ENCODE assay signal across 12 cellular contexts in the genomic region with DNA sequence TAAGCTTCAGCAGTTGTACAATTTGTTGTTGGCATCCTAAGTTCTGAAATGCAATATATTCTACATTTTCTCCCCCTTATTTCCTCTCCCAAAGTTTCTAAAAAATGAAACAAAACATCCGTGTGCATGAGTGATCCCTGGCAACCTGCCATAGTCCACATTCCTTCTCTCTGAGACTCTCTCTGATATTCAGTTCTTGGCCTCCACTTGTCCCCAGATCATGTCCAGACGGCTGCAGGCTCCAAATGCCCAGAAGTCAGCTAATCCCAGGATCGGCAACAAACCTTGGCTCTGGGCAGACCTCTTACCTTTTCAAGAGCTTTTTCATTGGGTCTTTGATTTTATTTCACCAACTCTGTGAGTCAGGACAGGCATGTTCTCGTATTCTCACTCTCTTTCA.
DNase-seq lines count a peak whose midpoint lies in the region; FAIRE-seq and TF ChIP-seq lines count a peak whose summit lies in the region.
"Had no signal": no experiment of that assay in that cellular context is flagged by ENCODE, and none has a peak within 500 bp of the region (broad histone marks: within the 10 kb centered on the region; RNA-seq: fewer than 3 reads in every experiment).

No MANE protein-coding gene starts in this region.

- no peaks in the 10 kb centered on the region for H3K27me3 Mint-ChIP-seq in mesothelial cell of epicardium (ENCODE audit: low read depth)

- peaks cover 58% of the 10 kb centered on the region for H3K4me1 ChIP-seq in vagina

- intact Hi-C loops in vagina (cut with DNase I) = no loop called here

- no peak overlapping the region for H3K4me3 Mint-ChIP-seq in mesothelial cell of epicardium
- H3K4me3 Mint-ChIP-seq: activated CD8-positive, alpha-beta memory T cell treated with anti-CD3 and anti-CD28 coated beads, Interleukin-2, amount 10 ng/mL, durations not matched to agents 7 days and 5 days; CD4-positive, CD25-positive, alpha-beta regulatory T cell had no signal

- peaks cover 4% of the 10 kb centered on the region for H3K9me3 Mint-ChIP-seq in mesothelial cell of epicardium
- H3K9me3 Mint-ChIP-seq: CD4-positive, CD25-positive, alpha-beta regulatory T cell had no signal

- no peak overlapping the region for H3K4me3 ChIP-seq in vagina

- peak; percentile 8 for DNase-seq in NCI-H2171 treated with DMSO at 0.1 percent for 48 hours (lab: John Stamatoyannopoulos, UW)
- DNase-seq in NCI-H2171 (lab: John Stamatoyannopoulos, UW) = no peak
- peak; percentile 56 to 72 for DNase-seq in mesothelial cell of epicardium (ENCODE audit: low spot score in 2 of 2, unreplicated experiment in 2 of 2)
- no peak for DNase-seq in vagina (ENCODE audit: extremely low spot score in 2 of 2)
- DNase-seq in KBM-7 = no peak
- DNase-seq in activated gamma-delta T cell treated with Interleukin-2 at 50 U/mL for 16 hours = no peak
- no peak for DNase-seq in NCI-H146 treated with DMSO at 0.1 percent for 48 hours (lab: John Stamatoyannopoulos, UW; ENCODE audit: unreplicated experiment)
- DNase-seq: activated CD8-positive, alpha-beta memory T cell treated with anti-CD3 and anti-CD28 coated beads, Interleukin-2, amount 10 ng/mL, durations not matched to agents 7 days and 5 days; CD4-positive, CD25-positive, alpha-beta regulatory T cell; NCI-H1694 treated with DMSO at 0.1 percent for 48 hours; stimulated activated naive CD8-positive, alpha-beta T cell treated with anti-CD3 and anti-CD28 coated beads, Interleukin-15, Interleukin-2, amounts not matched to agents 100 U/mL and 50 U/mL, for 24 hours had no signal

- H3K36me3 ChIP-seq in vagina = no peaks in the 10 kb centered on the region

- H3K27ac Mint-ChIP-seq in mesothelial cell of epicardium = peak overlapping the region; percentile 63
- H3K27ac Mint-ChIP-seq: activated CD8-positive, alpha-beta memory T cell treated with anti-CD3 and anti-CD28 coated beads, Interleukin-2, amount 10 ng/mL, durations not matched to agents 7 days and 5 days; CD4-positive, CD25-positive, alpha-beta regulatory T cell had no signal

- in situ Hi-C loops in KBM-7 (cut with MboI; ENCODE audit: low pct_unique_long_range_greater_than_20kb, low sequenced_read_pairs) = no loop called here

- FAIRE-seq in endometrium (lab: Jason Lieb, UNC) = peak; percentile 41

- no peaks in the 10 kb centered on the region for H3K27me3 ChIP-seq in vagina

- H3K36me3 Mint-ChIP-seq in mesothelial cell of epicardium = no peaks in the 10 kb centered on the region
- H3K36me3 Mint-ChIP-seq: CD4-positive, CD25-positive, alpha-beta regulatory T cell had no signal

- H3K4me1 Mint-ChIP-seq in mesothelial cell of epicardium = peaks cover 70% of the 10 kb centered on the region

- no peak for TF ChIP-seq POLR2A in vagina (IDR thresholded peaks at IDR 0.05)

- peak overlapping the region; percentile 17 for H3K27ac ChIP-seq in vagina

- H3K9me3 ChIP-seq in vagina = no peaks in the 10 kb centered on the region

- TF ChIP-seq CTCF in mesothelial cell of epicardium (IDR thresholded peaks at IDR 0.05; ENCODE audit: unreplicated experiment) (no peak), vagina (IDR thresholded peaks at IDR 0.05) (no peak)

Comparison
In these comparisons a context has a peak if more than half of its experiments do, and no peak if none do; other contexts are left out.
1. DNase-seq: peak in NCI-H2171 treated with DMSO at 0.1 percent for 48 hours (single experiment) and mesothelial cell of epicardium (2 of 2); none in NCI-H2171 (single experiment), vagina (0 of 2), KBM-7 (single experiment), activated gamma-delta T cell treated with Interleukin-2 at 50 U/mL for 16 hours (single experiment) and NCI-H146 treated with DMSO at 0.1 percent for 48 hours (single experiment).